In the genomic region with DNA sequence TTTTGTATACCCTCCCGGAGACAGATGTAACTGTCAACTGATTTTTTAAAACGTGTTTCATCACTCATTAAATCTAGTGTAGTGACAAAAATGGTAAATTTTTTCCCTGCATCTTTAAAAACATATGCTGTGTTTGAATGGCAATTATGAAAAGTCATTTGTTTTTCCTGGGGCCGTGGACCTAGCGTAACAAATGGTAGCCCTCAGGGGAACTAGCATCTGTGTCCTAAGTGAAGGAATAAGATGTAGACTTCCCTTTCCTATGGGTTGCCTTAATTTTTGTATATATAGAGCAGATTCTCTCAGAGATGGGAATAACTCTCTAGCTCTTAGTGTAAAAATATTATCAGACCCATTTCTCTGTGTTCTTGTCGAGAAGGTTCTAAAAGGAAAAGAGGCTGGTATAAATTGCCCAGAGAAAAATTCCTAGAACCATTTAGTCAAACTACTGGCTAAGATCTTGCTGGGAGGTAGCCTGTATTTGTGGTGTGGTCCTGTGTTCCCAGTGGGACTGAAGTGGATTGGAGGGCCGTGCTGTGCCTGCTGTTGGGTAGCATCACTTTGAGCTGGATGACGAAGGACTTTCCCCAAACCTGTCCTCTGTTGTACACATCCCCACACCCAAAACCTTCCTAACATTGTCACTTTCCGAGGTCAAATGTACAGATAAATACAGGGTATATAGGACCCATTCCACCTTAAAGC, we compare ENCODE assay signal across 11 cellular contexts.
DNase-seq lines count a peak whose midpoint lies in the region; ATAC-seq and TF ChIP-seq lines count a peak whose summit lies in the region.
"Had no signal": no experiment of that assay in that cellular context is flagged by ENCODE, and none has a peak within 500 bp of the region (broad histone marks: within the 10 kb centered on the region; RNA-seq: fewer than 3 reads in every experiment).

No MANE protein-coding gene starts in this region.

- H3K36me3 Mint-ChIP-seq in T-helper 2 cell treated with Interferon-gamma antibody and Interleukin-4, amounts not matched to agents 5 μg/mL and 100 μg/mL, for 36 hours (ENCODE audit: low read depth), result peaks cover 9% of the 10 kb centered on the region

- WGBS in esophagus muscularis mucosa, result 70% methylated on average over 8 of the region's 8 CpGs

- peak overlapping the region; percentile 95 for H3K4me3 Mint-ChIP-seq in T-helper 2 cell treated with Interferon-gamma antibody and Interleukin-4, amounts not matched to agents 5 μg/mL and 100 μg/mL, for 36 hours
- H3K4me3 Mint-ChIP-seq in stimulated activated naive CD8-positive, alpha-beta T cell treated with anti-CD3 and anti-CD28 coated beads, Interleukin-15, amount 100 ng/mL, for 72 hours, result peak overlapping the region; percentile 88 to 98

- H3K27ac Mint-ChIP-seq in T-helper 2 cell treated with Interferon-gamma antibody and Interleukin-4, amounts not matched to agents 5 μg/mL and 100 μg/mL, for 36 hours, result peak overlapping the region; percentile 97
- peak overlapping the region; percentile 67 to 78 for H3K27ac Mint-ChIP-seq in stimulated activated naive CD8-positive, alpha-beta T cell treated with anti-CD3 and anti-CD28 coated beads, Interleukin-15, amount 100 ng/mL, for 72 hours

- H3K4me1 ChIP-seq in Peyer's patch, result peaks cover 5 to 37% (median 12%) of the 10 kb centered on the region in 4 donors
- peaks cover 33 to 97% (median 86%) of the 10 kb centered on the region in 4 donors for H3K4me1 ChIP-seq in esophagus muscularis mucosa

- peaks cover 69% of the 10 kb centered on the region for H3K4me1 Mint-ChIP-seq in T-helper 2 cell treated with Interferon-gamma antibody and Interleukin-4, amounts not matched to agents 5 μg/mL and 100 μg/mL, for 36 hours (ENCODE audit: low read depth)
- peaks cover 74% of the 10 kb centered on the region for H3K4me1 Mint-ChIP-seq in stimulated activated naive CD8-positive, alpha-beta T cell treated with anti-CD3 and anti-CD28 coated beads, Interleukin-15, amount 100 ng/mL, for 72 hours

- TF ChIP-seq POLR2A in Peyer's patch (IDR thresholded peaks at IDR 0.05) (no peak), esophagus muscularis mucosa (IDR thresholded peaks at IDR 0.05; ENCODE audit: low read depth) (no peak)

- peak overlapping the region; percentile 42 to 75 (median 66) for H3K27ac ChIP-seq in Peyer's patch
- peak overlapping the region in 3 of 4 donors; percentile 18 to 53 (median 30) for H3K27ac ChIP-seq in esophagus muscularis mucosa (replicated peaks in 1 of 4)
- H3K27ac ChIP-seq: HL-60 had no signal

- H3K9me3 ChIP-seq in Peyer's patch (no peaks in the 10 kb centered on the region), esophagus muscularis mucosa (no peaks in the 10 kb centered on the region)

- H3K27me3 Mint-ChIP-seq in T-helper 2 cell treated with Interferon-gamma antibody and Interleukin-4, amounts not matched to agents 5 μg/mL and 100 μg/mL, for 36 hours (ENCODE audit: low read depth), result no peaks in the 10 kb centered on the region
- H3K27me3 Mint-ChIP-seq in stimulated activated naive CD8-positive, alpha-beta T cell treated with anti-CD3 and anti-CD28 coated beads, Interleukin-15, amount 100 ng/mL, for 72 hours, result no peaks in the 10 kb centered on the region

- H3K36me3 ChIP-seq in Peyer's patch, result no peaks in the 10 kb centered on the region
- H3K36me3 ChIP-seq in esophagus muscularis mucosa, result no peaks in the 10 kb centered on the region

- no peak for DNase-seq in T-helper 2 cell treated with Interferon-gamma antibody and Interleukin-4, amounts not matched to agents 5 μg/mL and 100 μg/mL, for 36 hours (ENCODE audit: low spot score)
- DNase-seq in T-helper 2 cell, result no peak
- DNase-seq in Peyer's patch, result no peak
- DNase-seq in esophagus muscularis mucosa (ENCODE audit: extremely low spot score), result no peak
- DNase-seq in stimulated activated naive CD8-positive, alpha-beta T cell treated with anti-CD3 and anti-CD28 coated beads, Interleukin-15, amount 100 ng/mL, for 72 hours, result no peak
- no peak for DNase-seq in NCI-H2029 treated with DMSO at 0.1 percent for 48 hours (lab: John Stamatoyannopoulos, UW)
- DNase-seq: NCI-H82 had no signal

- no peaks in the 10 kb centered on the region for H3K27me3 ChIP-seq in Peyer's patch
- no peaks in the 10 kb centered on the region for H3K27me3 ChIP-seq in esophagus muscularis mucosa

- no peaks in the 10 kb centered on the region for H3K9me3 Mint-ChIP-seq in T-helper 2 cell treated with Interferon-gamma antibody and Interleukin-4, amounts not matched to agents 5 μg/mL and 100 μg/mL, for 36 hours
- H3K9me3 Mint-ChIP-seq in stimulated activated naive CD8-positive, alpha-beta T cell treated with anti-CD3 and anti-CD28 coated beads, Interleukin-15, amount 100 ng/mL, for 72 hours, result no peaks in the 10 kb centered on the region

- TF ChIP-seq CTCF in Peyer's patch (IDR thresholded peaks at IDR 0.05), result no peak
- no peak for TF ChIP-seq CTCF in esophagus muscularis mucosa (IDR thresholded peaks at IDR 0.05)

- no peak for ATAC-seq in stimulated activated naive CD8-positive, alpha-beta T cell treated with anti-CD3 and anti-CD28 coated beads, Interleukin-15, amount 100 ng/mL, for 72 hours
- ATAC-seq in HG02610 (IDR thresholded peaks at IDR 0.05; ENCODE audit: unreplicated experiment) (no peak), GM21423 (IDR thresholded peaks at IDR 0.05; ENCODE audit: unreplicated experiment) (no peak)

- intact Hi-C loops in esophagus muscularis mucosa (cut with DNase I), result no loop called here

- no peak overlapping the region for H3K4me3 ChIP-seq in Peyer's patch
- H3K4me3 ChIP-seq in esophagus muscularis mucosa, result no peak overlapping the region
- H3K4me3 ChIP-seq: GM12878 had no signal

- TF ChIP-seq EP300 in esophagus muscularis mucosa (IDR thresholded peaks at IDR 0.05), result no peak
